Comparison of ENCODE assay signal across 8 cellular contexts in the genomic region with DNA sequence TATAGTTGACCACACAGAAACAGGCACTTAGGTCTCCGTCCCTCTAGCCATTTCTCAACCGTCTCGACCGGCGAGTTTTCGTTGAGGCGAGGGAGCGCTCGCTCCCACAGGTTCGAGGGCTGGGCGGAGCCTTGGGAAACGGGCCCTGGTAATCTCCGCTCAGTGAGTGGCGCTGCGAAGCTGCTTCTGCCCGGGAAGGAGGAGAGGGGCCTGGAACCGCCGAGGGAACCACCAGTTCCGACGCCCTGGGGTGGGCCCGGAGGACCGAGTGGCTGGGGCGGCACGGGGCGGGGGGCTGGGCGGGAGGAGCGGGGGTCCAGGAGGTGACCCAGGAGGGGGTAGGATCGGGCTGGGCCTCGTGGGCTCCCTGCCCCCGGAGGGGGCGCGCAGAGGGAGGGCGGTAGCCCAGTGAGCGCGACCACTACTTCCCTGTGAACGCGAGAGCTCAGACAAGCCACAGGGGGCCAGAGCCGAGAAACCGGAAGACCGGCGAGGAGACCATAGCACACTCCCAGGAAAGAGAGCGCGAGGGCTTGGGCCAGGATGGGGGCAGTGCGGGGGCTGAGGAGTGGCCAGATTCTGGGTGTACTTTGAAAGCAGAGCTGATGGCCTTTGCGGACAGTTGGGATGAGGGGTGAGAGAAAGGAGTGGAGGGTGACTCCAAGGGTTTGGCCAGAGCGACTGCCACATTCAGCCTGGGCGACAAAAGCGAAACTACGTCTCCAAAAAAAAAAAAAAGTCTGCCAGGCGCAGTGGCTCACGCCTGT. TPM values are rescaled to one million over a fixed set of nuclear protein-coding genes. Genes with fewer than 3 reads are reported as not detected.
DNase-seq lines count a peak whose midpoint lies in the region; ATAC-seq, FAIRE-seq and TF ChIP-seq lines count a peak whose summit lies in the region.

No MANE protein-coding gene starts in this region.

- no peaks in the 10 kb centered on the region for H3K27me3 Mint-ChIP-seq in activated CD4-positive, alpha-beta T cell treated with anti-CD3 and anti-CD28 coated beads, Interleukin-2, amount 10 ng/mL, durations not matched to agents 7 days and 5 days
- H3K27me3 Mint-ChIP-seq in dendritic cell treated with granulocyte-macrophage colony-stimulating factor and Interleukin-4, amounts not matched to agents 40 ng/mL and 50 ng/mL, for 4 days = no peaks in the 10 kb centered on the region

- TF ChIP-seq CTCF in D721Med (IDR thresholded peaks at IDR 0.05; ENCODE audit: insufficient read depth, missing control alignments) = peak; percentile 9

- ATAC-seq in HG02642 (IDR thresholded peaks at IDR 0.05; ENCODE audit: poor library complexity, unreplicated experiment) = peak; percentile 36
- peak; percentile 81 for ATAC-seq in left colon
- no peak for ATAC-seq in HG02870 (IDR thresholded peaks at IDR 0.05; ENCODE audit: unreplicated experiment)

- peaks cover 2% of the 10 kb centered on the region for H3K36me3 Mint-ChIP-seq in activated CD4-positive, alpha-beta T cell treated with anti-CD3 and anti-CD28 coated beads, Interleukin-2, amount 10 ng/mL, durations not matched to agents 7 days and 5 days (ENCODE audit: low read depth)
- H3K36me3 Mint-ChIP-seq in dendritic cell treated with granulocyte-macrophage colony-stimulating factor and Interleukin-4, amounts not matched to agents 40 ng/mL and 50 ng/mL, for 4 days (ENCODE audit: low read depth) = peaks cover 12% of the 10 kb centered on the region

- FAIRE-seq in D721Med (lab: Jason Lieb, UNC) = no peak

- POLR2A ChIA-PET in activated CD4-positive, alpha-beta T cell treated with anti-CD3 and anti-CD28 coated beads, Interleukin-2, amount 10 ng/mL, durations not matched to agents 7 days and 5 days (lab: Charles Lee) = interaction anchor here (0.8 to 2.4 kb wide), 10 partner anchors 8 to 115 kb away, joined by 3 to 34 read pairs (median 8); a partner anchor contains a TSS

- CTCF ChIA-PET in activated CD4-positive, alpha-beta T cell treated with anti-CD3 and anti-CD28 coated beads, Interleukin-2, amount 10 ng/mL, durations not matched to agents 7 days and 5 days (lab: Charles Lee) = interaction anchor here (0.9 to 3.6 kb wide), 4 partner anchors 14 to 115 kb away, joined by 3 to 48 read pairs (median 12); a partner anchor contains a TSS

- peaks cover 55% of the 10 kb centered on the region for H3K4me1 Mint-ChIP-seq in activated CD4-positive, alpha-beta T cell treated with anti-CD3 and anti-CD28 coated beads, Interleukin-2, amount 10 ng/mL, durations not matched to agents 7 days and 5 days
- H3K4me1 Mint-ChIP-seq in dendritic cell treated with granulocyte-macrophage colony-stimulating factor and Interleukin-4, amounts not matched to agents 40 ng/mL and 50 ng/mL, for 4 days (ENCODE audit: low read depth) = peaks cover 73% of the 10 kb centered on the region

- DNase-seq in D721Med (ENCODE audit: insufficient read length, low spot score) (no peak), NCI-H510A treated with DMSO at 0.1 percent for 48 hours (lab: John Stamatoyannopoulos, UW) (peak; percentile 71), left colon (peak; percentile 86 to 87)
- peak; percentile 71 for DNase-seq in activated CD4-positive, alpha-beta T cell treated with anti-CD3 and anti-CD28 coated beads, Interleukin-2, amount 10 ng/mL, durations not matched to agents 7 days and 5 days
- peak; percentile 72 for DNase-seq in stimulated activated CD4-positive, alpha-beta T cell treated with anti-CD3 and anti-CD28 coated beads, Interleukin-1b, Interleukin-23, amount 100 ng/mL, for 48 hours

- peak overlapping the region; percentile 97 for H3K4me3 Mint-ChIP-seq in activated CD4-positive, alpha-beta T cell treated with anti-CD3 and anti-CD28 coated beads, Interleukin-2, amount 10 ng/mL, durations not matched to agents 7 days and 5 days
- peak overlapping the region; percentile 79 for H3K4me3 Mint-ChIP-seq in dendritic cell treated with granulocyte-macrophage colony-stimulating factor and Interleukin-4, amounts not matched to agents 40 ng/mL and 50 ng/mL, for 4 days

- intact Hi-C loops in dendritic cell treated with granulocyte-macrophage colony-stimulating factor and Interleukin-4, amounts not matched to agents 40 ng/mL and 50 ng/mL, for 4 days (cut with micrococcal nuclease) = loop anchor here (1.0 kb wide), 2 partner anchors 19 to 114 kb away; a partner anchor contains a TSS
- intact Hi-C loops in left colon (cut with DNase I, micrococcal nuclease) = no loop called here

- no peaks in the 10 kb centered on the region for H3K9me3 Mint-ChIP-seq in activated CD4-positive, alpha-beta T cell treated with anti-CD3 and anti-CD28 coated beads, Interleukin-2, amount 10 ng/mL, durations not matched to agents 7 days and 5 days
- no peaks in the 10 kb centered on the region for H3K9me3 Mint-ChIP-seq in dendritic cell treated with granulocyte-macrophage colony-stimulating factor and Interleukin-4, amounts not matched to agents 40 ng/mL and 50 ng/mL, for 4 days

- H3K27ac Mint-ChIP-seq in activated CD4-positive, alpha-beta T cell treated with anti-CD3 and anti-CD28 coated beads, Interleukin-2, amount 10 ng/mL, durations not matched to agents 7 days and 5 days = peak overlapping the region; percentile 100
- peak overlapping the region; percentile 100 for H3K27ac Mint-ChIP-seq in dendritic cell treated with granulocyte-macrophage colony-stimulating factor and Interleukin-4, amounts not matched to agents 40 ng/mL and 50 ng/mL, for 4 days

RNA-seq across cellular contexts. Expression of a gene that starts 29.9 kb away (rescaled TPM):
- total RNA-seq in activated CD4-positive, alpha-beta T cell treated with anti-CD3 and anti-CD28 coated beads, Interleukin-2, amount 10 ng/mL, durations not matched to agents 7 days and 5 days = 1 to 10 TPM; 2.1 to 2.2 TPM
- total RNA-seq in left colon = 1 to 10 TPM; 1.5 to 7.3 TPM
